Comparison of ENCODE assay signal across 21 cellular contexts in genomic region chr11:126053340-126054286, GRCh38. TPM values are rescaled to one million over a fixed set of nuclear protein-coding genes. Genes with fewer than 3 reads are reported as not detected.
DNase-seq lines count a peak whose midpoint lies in the region; ATAC-seq, FAIRE-seq and TF ChIP-seq lines count a peak whose summit lies in the region.
"Had no signal": no experiment of that assay in that cellular context is flagged by ENCODE, and none has a peak within 500 bp of the region (broad histone marks: within the 10 kb centered on the region; RNA-seq: fewer than 3 reads in every experiment).

No MANE protein-coding gene starts in this region.

- H3K4me1 Mint-ChIP-seq in stimulated activated naive CD8-positive, alpha-beta T cell treated with anti-CD3 and anti-CD28 coated beads, Interleukin-15, amount 100 ng/mL, for 72 hours: peaks cover 11% of the 10 kb centered on the region

- H2AFZ ChIP-seq in PC-3 (ENCODE audit: low read length): no peak overlapping the region
- no peak overlapping the region for H2AFZ ChIP-seq in K562 (ENCODE audit: low read depth, low read length)

- H3K9ac ChIP-seq in PC-3 (ENCODE audit: low read length): no peak overlapping the region
- no peak overlapping the region for H3K9ac ChIP-seq in K562 (ENCODE audit: insufficient read depth in 1 of 2, low read depth in 2 of 2, low read length in 2 of 2)
- H3K9ac ChIP-seq: BLaER1 had no signal

- H3K4me2 ChIP-seq in PC-3 (ENCODE audit: low read length) (no peak overlapping the region), K562 (ENCODE audit: insufficient read depth, low read length) (no peak overlapping the region)
- H3K4me2 ChIP-seq: BLaER1 had no signal

- no TSS peak for BruUV-seq in PC-3 (replicated peaks; lab: Mats Ljungman, UMichigan)
- no TSS peak for BruUV-seq in K562 (replicated peaks; lab: Mats Ljungman, UMichigan)

- peak; percentile 88 for ATAC-seq in PC-3
- no peak for ATAC-seq in K562
- no peak for ATAC-seq in GM21576 (IDR thresholded peaks at IDR 0.05; ENCODE audit: unreplicated experiment)
- ATAC-seq in stimulated activated naive CD8-positive, alpha-beta T cell treated with anti-CD3 and anti-CD28 coated beads, Interleukin-15, amount 100 ng/mL, for 72 hours: no peak
- ATAC-seq: CD8-positive, alpha-beta T cell had no signal

- in situ Hi-C loops in K562 (cut with MboI): no loop called here

- CTCF ChIA-PET in PC-3 (lab: Charles Lee): no interaction called here
- CTCF ChIA-PET in K562 (lab: Yijun Ruan, JAX; ENCODE audit: low intra/inter-chr PET ratio): no interaction called here

- POLR2A ChIA-PET in PC-3 (lab: Charles Lee; ENCODE audit: unreplicated experiment): interaction anchor here (0.6 kb wide), 1 partner anchor 121 kb away, joined by 3 read pairs; no protein-coding TSS in a partner anchor
- POLR2A ChIA-PET in K562 (lab: Yijun Ruan, JAX): interaction anchor here (0.7 kb wide), 1 partner anchor 36 kb away, joined by 3 read pairs; no protein-coding TSS in a partner anchor

- WGBS in K562 (ENCODE audit: insufficient coverage, low coverage, missing lambda C conversion rate): under 1% methylated on average over 10 of the region's 10 CpGs
- WGBS in sigmoid colon, 2 donors: 82 to 86% methylated on average over 10 of the region's 10 CpGs

- H4K20me1 ChIP-seq in PC-3 (ENCODE audit: low read length) (no peaks in the 10 kb centered on the region), K562 (replicated peaks; ENCODE audit: control insufficient read depth, insufficient read depth, low read length) (no peaks in the 10 kb centered on the region)
- H4K20me1 ChIP-seq: BLaER1 had no signal

- peak overlapping the region; percentile 22 for H3K4me3 ChIP-seq in BE2C (ENCODE audit: low read depth, low read length)
- H3K4me3 ChIP-seq in PC-3 (ENCODE audit: low read length): no peak overlapping the region
- no peak overlapping the region for H3K4me3 ChIP-seq in K562
- no peak overlapping the region for H3K4me3 ChIP-seq in sigmoid colon
- H3K4me3 ChIP-seq: BLaER1 had no signal

- no peak for TF ChIP-seq RAD21 in K562 (CRISPR knock-in tag; conservative IDR thresholded peaks at IDR 0.05 in 1 of 2, IDR thresholded peaks at IDR 0.05 in 1 of 2)

- H3K79me2 ChIP-seq in PC-3 (ENCODE audit: low read length) (no peaks in the 10 kb centered on the region), K562 (ENCODE audit: control insufficient read depth, insufficient read depth, low read length) (no peaks in the 10 kb centered on the region)

- H3K9me1 ChIP-seq in K562 (ENCODE audit: control insufficient read depth, insufficient read depth, low read length): no peaks in the 10 kb centered on the region

- FAIRE-seq in K562 (lab: Jason Lieb, UNC): no peak
- FAIRE-seq: D721Med had no signal

- H3K27ac Mint-ChIP-seq in stimulated activated naive CD8-positive, alpha-beta T cell treated with anti-CD3 and anti-CD28 coated beads, Interleukin-15, amount 100 ng/mL, for 72 hours: no peak overlapping the region
- H3K27ac Mint-ChIP-seq: CD8-positive, alpha-beta T cell; HFFc6 had no signal

- H3K27me3 Mint-ChIP-seq in stimulated activated naive CD8-positive, alpha-beta T cell treated with anti-CD3 and anti-CD28 coated beads, Interleukin-15, amount 100 ng/mL, for 72 hours: peaks cover 5% of the 10 kb centered on the region

- H3K27me3 ChIP-seq in BE2C (no peaks in the 10 kb centered on the region), PC-3 (ENCODE audit: low read length) (no peaks in the 10 kb centered on the region), K562 (ENCODE audit: control insufficient read depth in 2 of 2, insufficient read depth in 2 of 2, low read length in 2 of 2) (peaks cover 4 to 22% of the 10 kb centered on the region in 2 experiments; a peak in 4 of 5 replicates), sigmoid colon (no peaks in the 10 kb centered on the region)
- H3K27me3 ChIP-seq: BLaER1 had no signal

- no peaks in the 10 kb centered on the region for H3K9me2 ChIP-seq in PC-3 (replicated peaks; ENCODE audit: low read length)

- no peaks in the 10 kb centered on the region; the same call in none of the 2 replicates for H3K36me3 ChIP-seq in BE2C
- no peaks in the 10 kb centered on the region for H3K36me3 ChIP-seq in PC-3 (ENCODE audit: low read depth, low read length)
- no peaks in the 10 kb centered on the region for H3K36me3 ChIP-seq in K562 (ENCODE audit: control insufficient read depth, insufficient read depth, low read length)
- no peaks in the 10 kb centered on the region for H3K36me3 ChIP-seq in sigmoid colon
- H3K36me3 ChIP-seq: BLaER1 had no signal

- TF ChIP-seq EP300 in K562 (IDR thresholded peaks at IDR 0.05; ENCODE audit: low read length) (no peak), sigmoid colon (IDR thresholded peaks at IDR 0.05) (no peak)

- intact Hi-C loops in PC-3 (cut with micrococcal nuclease) (loop anchor here (5.0 kb wide), 1 partner anchor 46 kb away; no protein-coding TSS in a partner anchor), K562 (cut with micrococcal nuclease) (loop anchor here (10.0 kb wide), 1 partner anchor 129 kb away; no protein-coding TSS in a partner anchor), sigmoid colon (cut with DNase I) (no loop called here)

- H3K27ac ChIP-seq in PC-3 (ENCODE audit: low read length) (no peak overlapping the region), K562 (ENCODE audit: extremely low read depth, low read depth, low read length) (no peak overlapping the region), sigmoid colon (peak overlapping the region in 3 of 4 donors; percentile 1 to 35 (median 32))
- H3K27ac ChIP-seq: BLaER1 had no signal

- H3F3A ChIP-seq in PC-3 (ENCODE audit: low read length, unreplicated experiment): no peaks in the 10 kb centered on the region

- H3K4me1 ChIP-seq in BE2C (peaks cover 34% of the 10 kb centered on the region), PC-3 (ENCODE audit: insufficient read depth, low read length) (no peaks in the 10 kb centered on the region), K562 (replicated peaks in 1 of 2; ENCODE audit: control insufficient read depth in 2 of 2, insufficient read depth in 2 of 2, low read length in 2 of 2) (no peaks in the 10 kb centered on the region), sigmoid colon (peaks cover 0 to 84% (median 66%) of the 10 kb centered on the region in 4 donors)
- H3K4me1 ChIP-seq: BLaER1 had no signal

- no peak for TF ChIP-seq POLR2A in K562 (conservative IDR thresholded peaks at IDR 0.05)
- TF ChIP-seq POLR2A in sigmoid colon (IDR thresholded peaks at IDR 0.05): no peak

- no peak for TF ChIP-seq CTCF in BE2C (IDR thresholded peaks at IDR 0.05; ENCODE audit: low read depth, low read length)
- no peak for TF ChIP-seq CTCF in PC-3 (conservative IDR thresholded peaks at IDR 0.05; ENCODE audit: low read depth, low read length)
- no peak for TF ChIP-seq CTCF in K562 (IDR thresholded peaks at IDR 0.05 in 2 of 3, conservative IDR thresholded peaks at IDR 0.05 in 1 of 3; ENCODE audit: insufficient read depth in 2 of 3, low read depth in 1 of 3, low read length in 3 of 3)
- TF ChIP-seq CTCF in sigmoid colon (IDR thresholded peaks at IDR 0.05): no peak

- H3K4me3 Mint-ChIP-seq in stimulated activated naive CD8-positive, alpha-beta T cell treated with anti-CD3 and anti-CD28 coated beads, Interleukin-15, amount 100 ng/mL, for 72 hours: no peak overlapping the region
- H3K4me3 Mint-ChIP-seq: CD8-positive, alpha-beta T cell; HFFc6 had no signal

- H3K9me3 ChIP-seq in BE2C: no peaks in the 10 kb centered on the region
- no peaks in the 10 kb centered on the region for H3K9me3 ChIP-seq in PC-3 (ENCODE audit: low read length)
- H3K9me3 ChIP-seq in K562 (replicated peaks; ENCODE audit: control insufficient read depth, insufficient read depth, low read depth, low read length): no peaks in the 10 kb centered on the region
- H3K9me3 ChIP-seq in sigmoid colon: no peaks in the 10 kb centered on the region
- H3K9me3 ChIP-seq: BLaER1 had no signal

- no peaks in the 10 kb centered on the region for H3K9me3 Mint-ChIP-seq in stimulated activated naive CD8-positive, alpha-beta T cell treated with anti-CD3 and anti-CD28 coated beads, Interleukin-15, amount 100 ng/mL, for 72 hours
- H3K9me3 Mint-ChIP-seq: CD8-positive, alpha-beta T cell; HFFc6 had no signal

- DNase-seq in BE2C: no peak
- peak; percentile 13 for DNase-seq in PC-3
- no peak for DNase-seq in K562 (ENCODE audit: extremely low read depth in 1 of 4, low spot score in 3 of 4)
- DNase-seq in sigmoid colon: no peak
- no peak for DNase-seq in activated T-cell treated with anti-CD3 and anti-CD28 coated beads, Interleukin-2, amount 50 U/mL, for 1 hour
- DNase-seq in stimulated activated naive CD8-positive, alpha-beta T cell treated with anti-CD3 and anti-CD28 coated beads, Interleukin-15, amount 100 ng/mL, for 72 hours: no peak
- DNase-seq: ACHN; CD8-positive, alpha-beta T cell; DMS79; GOT3; HFFc6; NCI-H1105 treated with DMSO at 0.1 percent for 48 hours; NCI-H1694 treated with DMSO at 0.1 percent for 48 hours; NCI-H526 treated with DMSO at 0.1 percent for 48 hours; OCI-M1; RPMI8226; SIG-M5; SW 1271 had no signal

TF ChIP-seq in K562, 482 proteins besides CTCF, POLR2A, EP300 and RAD21:
- TF ChIP-seq ZBED1 (IDR thresholded peaks at IDR 0.05) (no peak), ZNF316 (IDR thresholded peaks at IDR 0.05) (peak; percentile 25; the same call in 1 of the 2 replicates)

RNA-seq across cellular contexts. Expression of gene CDON, which starts 9.1 kb away (rescaled TPM):
- 58.6 TPM for polyA plus RNA-seq in BE2C (2012; ENCODE audit: insufficient read depth, insufficient read length, low read depth)
- total RNA-seq in PC-3 (2014; rRNA removed) (4.4 and 10.1 TPM in 2 replicates), K562 (2014; rRNA removed) (0.20 and 0.27 TPM in 2 replicates), K562 (2014; rRNA removed; fragmentation: Illumina TruSeq; extraction: Trizol) (0.35 and 0.44 TPM in 2 replicates), K562 (2015; rRNA removed; fragmentation: Illumina TruSeq; extraction: Trizol) (0.40 and 0.45 TPM in 2 replicates), K562 (2021) (0.45 and 0.58 TPM in 2 replicates), sigmoid colon (10 to 100 TPM; 48.9 to 88.1 (median 66.3) TPM)
- total RNA-seq in K562 (2011; cell fraction: chromatin; rRNA removed; ENCODE audit: low replicate concordance): 0.76 and 1.2 TPM in 2 replicates
- total RNA-seq in K562 (2011; cell fraction: nucleolus; rRNA removed): 1.2 and 2.0 TPM in 2 replicates
- total RNA-seq in K562 (2011; cell fraction: nucleoplasm; rRNA removed): 0.88 and 1.1 TPM in 2 replicates
- polyA plus RNA-seq in K562 (2011; rRNA removed) (0.55 and 0.64 TPM in 2 replicates), K562 (2014; fragmentation: Illumina TruSeq; extraction: Trizol) (0.48 and 0.58 TPM in 2 replicates), K562 (2014; fragmentation: Nextera tagmentation; extraction: Ambion mirVana) (under 1 TPM; 0.08 to 0.14 TPM), K562 (2014; rRNA removed) (0.29 and 0.45 TPM in 2 replicates), sigmoid colon (1 to 10 TPM in 1 of 3 donors, under 1 TPM in 2; under 0.01 to 3.4 (median 0.60) TPM)
- 0.28 and 0.56 TPM in 2 replicates for polyA plus RNA-seq in K562 (2011; cell fraction: cytosol; rRNA removed)
- 0.18 and 0.33 TPM in 2 replicates for polyA plus RNA-seq in K562 (2011; cell fraction: nucleus; rRNA removed)
- 0.37 and 0.42 TPM in 2 replicates for polyA plus RNA-seq in K562 (2012)
- polyA minus RNA-seq in K562 (2011; rRNA and poly(A)+ RNA removed): 0.60 and 0.70 TPM in 2 replicates
- polyA minus RNA-seq in K562 (2011; cell fraction: cytosol; rRNA and poly(A)+ RNA removed): 0.46 and 1.3 TPM in 2 replicates
- polyA minus RNA-seq in K562 (2011; cell fraction: nucleus; rRNA and poly(A)+ RNA removed): 0.40 and 0.44 TPM in 2 replicates

Comparison
In these comparisons a context has a peak if more than half of its experiments do, and no peak if none do; other contexts are left out.
1. H3K27ac ChIP-seq: peak in sigmoid colon (3 of 4); none in PC-3 (single experiment) and K562 (single experiment).